ENCODE assay signal across 12 cellular contexts in genomic region chr11:100706179-100706578, GRCh38. TPM values are rescaled to one million over a fixed set of nuclear protein-coding genes. Genes with fewer than 3 reads are reported as not detected.
DNase-seq lines count a peak whose midpoint lies in the region; ATAC-seq lines count a peak whose summit lies in the region.
"Had no signal": no experiment of that assay in that cellular context is flagged by ENCODE, and none has a peak within 500 bp of the region (broad histone marks: within the 10 kb centered on the region; RNA-seq: fewer than 3 reads in every experiment).

No MANE protein-coding gene starts in this region.

- ATAC-seq in GM18873 (IDR thresholded peaks at IDR 0.05; ENCODE audit: low FRiP score, unreplicated experiment): peak; percentile 62
- ATAC-seq in GM21619 (IDR thresholded peaks at IDR 0.05; ENCODE audit: unreplicated experiment): peak; percentile 56
- ATAC-seq in HG03159 (IDR thresholded peaks at IDR 0.05; ENCODE audit: unreplicated experiment): peak; percentile 69
- ATAC-seq in HG02571 (IDR thresholded peaks at IDR 0.05; ENCODE audit: unreplicated experiment): no peak
- ATAC-seq: effector memory CD8-positive, alpha-beta T cell had no signal

- no peaks in the 10 kb centered on the region for H3K36me3 Mint-ChIP-seq in activated CD4-positive, alpha-beta T cell treated with anti-CD3 and anti-CD28 coated beads, Interleukin-2, amount 10 ng/mL, durations not matched to agents 24 days and 14 days (ENCODE audit: low read depth)

- no peaks in the 10 kb centered on the region for H3K9me3 Mint-ChIP-seq in activated CD4-positive, alpha-beta T cell treated with anti-CD3 and anti-CD28 coated beads, Interleukin-2, amount 10 ng/mL, durations not matched to agents 24 days and 14 days
- H3K9me3 Mint-ChIP-seq: effector memory CD8-positive, alpha-beta T cell had no signal

- intact Hi-C loops in activated CD4-positive, alpha-beta T cell treated with anti-CD3 and anti-CD28 coated beads, Interleukin-2, amount 10 ng/mL, durations not matched to agents 24 days and 14 days (cut with micrococcal nuclease): no loop called here

- no peak overlapping the region for H3K27ac Mint-ChIP-seq in activated CD4-positive, alpha-beta T cell treated with anti-CD3 and anti-CD28 coated beads, Interleukin-2, amount 10 ng/mL, durations not matched to agents 24 days and 14 days
- H3K27ac Mint-ChIP-seq: effector memory CD8-positive, alpha-beta T cell had no signal

- no peaks in the 10 kb centered on the region for H3K27me3 Mint-ChIP-seq in activated CD4-positive, alpha-beta T cell treated with anti-CD3 and anti-CD28 coated beads, Interleukin-2, amount 10 ng/mL, durations not matched to agents 24 days and 14 days
- H3K27me3 Mint-ChIP-seq: effector memory CD8-positive, alpha-beta T cell had no signal

- H3K4me3 Mint-ChIP-seq in activated CD4-positive, alpha-beta T cell treated with anti-CD3 and anti-CD28 coated beads, Interleukin-2, amount 10 ng/mL, durations not matched to agents 24 days and 14 days: no peak overlapping the region
- H3K4me3 Mint-ChIP-seq: effector memory CD8-positive, alpha-beta T cell had no signal

- peak; percentile 18 for DNase-seq in myocyte (ENCODE audit: low read depth)
- no peak for DNase-seq in HT-29 (ENCODE audit: low spot score)
- DNase-seq in HUDEP-2 (lab: John Stamatoyannopoulos, UW; ENCODE audit: unreplicated experiment in 76 of 76): no peak
- no peak for DNase-seq in activated CD4-positive, alpha-beta T cell treated with anti-CD3 and anti-CD28 coated beads, Interleukin-2, amount 10 ng/mL, durations not matched to agents 24 days and 14 days
- DNase-seq: activated T-cell treated with anti-CD3 and anti-CD28 coated beads for 4 hours; effector memory CD8-positive, alpha-beta T cell; glutamatergic neuron; Kasumi-1 had no signal

- H3K4me1 Mint-ChIP-seq in activated CD4-positive, alpha-beta T cell treated with anti-CD3 and anti-CD28 coated beads, Interleukin-2, amount 10 ng/mL, durations not matched to agents 24 days and 14 days: no peaks in the 10 kb centered on the region

RNA-seq across cellular contexts. Expression of gene ARHGAP42, which starts 19.1 kb away (rescaled TPM):
- 21.2 and 26.2 TPM in 2 replicates for total RNA-seq in myocyte
- polyA plus RNA-seq in myocyte (2012): 4.6 TPM
- total RNA-seq in HT-29 (2014; rRNA removed; shearing (Covaris generic)): 4.5 and 4.8 TPM in 2 replicates
- total RNA-seq in activated CD4-positive, alpha-beta T cell treated with anti-CD3 and anti-CD28 coated beads, Interleukin-2, amount 10 ng/mL, durations not matched to agents 24 days and 14 days: 0.05 TPM in 1 of 2 replicates, not detected in the other
